1 cellular context compared by ENCODE assay signal in the genomic region with DNA sequence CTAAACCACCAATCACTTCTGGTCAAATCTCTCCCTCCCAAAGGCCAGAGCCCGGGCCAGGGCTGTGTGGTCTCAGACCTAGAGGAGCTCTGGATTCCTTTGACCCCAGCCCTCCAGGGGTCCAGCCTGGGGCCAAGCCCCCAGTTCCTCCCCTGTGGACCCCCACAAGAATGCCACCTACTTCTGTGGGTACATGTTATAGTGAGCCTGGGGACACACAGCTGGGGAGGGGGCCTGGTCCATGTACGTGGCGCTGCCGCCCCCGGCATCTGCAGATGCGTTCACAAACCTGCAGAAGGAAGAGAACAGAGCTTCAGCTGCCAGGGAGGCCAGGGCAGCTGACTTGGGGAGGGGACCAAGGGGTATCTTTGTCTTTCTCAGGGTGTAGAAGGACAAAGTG.
TF ChIP-seq lines count a peak whose summit lies in the region.

No MANE protein-coding gene starts in this region.

TF ChIP-seq in K562, 482 proteins besides CTCF, POLR2A, EP300 and RAD21:
- TF ChIP-seq DPF2 (IDR thresholded peaks at IDR 0.05) (no peak), NFATC3 (IDR thresholded peaks at IDR 0.05) (no peak), NRF1 (conservative IDR thresholded peaks at IDR 0.05 in 1 of 2, IDR thresholded peaks at IDR 0.05 in 1 of 2) (no peak), CC2D1A (IDR thresholded peaks at IDR 0.05) (no peak), NFXL1 (CRISPR knock-in tag; IDR thresholded peaks at IDR 0.05) (no peak), RBM22 (IDR thresholded peaks at IDR 0.05; ENCODE audit: low read depth, low read length, poor library complexity, severe bottlenecking) (peak; percentile 35), ZZZ3 (IDR thresholded peaks at IDR 0.05) (no peak), KDM2B (CRISPR knock-in tag; IDR thresholded peaks at IDR 0.05) (no peak), POLR2G (IDR thresholded peaks at IDR 0.05; ENCODE audit: low read depth, low read length) (0 out of 2 replicates have a peak, but pooled peaks have one; percentile 49), CXXC5 (CRISPR knock-in tag; IDR thresholded peaks at IDR 0.05) (no peak), MCM7 (IDR thresholded peaks at IDR 0.05) (no peak), PRMT5 (CRISPR knock-in tag; IDR thresholded peaks at IDR 0.05) (no peak)
- TF ChIP-seq, protein P1, sequence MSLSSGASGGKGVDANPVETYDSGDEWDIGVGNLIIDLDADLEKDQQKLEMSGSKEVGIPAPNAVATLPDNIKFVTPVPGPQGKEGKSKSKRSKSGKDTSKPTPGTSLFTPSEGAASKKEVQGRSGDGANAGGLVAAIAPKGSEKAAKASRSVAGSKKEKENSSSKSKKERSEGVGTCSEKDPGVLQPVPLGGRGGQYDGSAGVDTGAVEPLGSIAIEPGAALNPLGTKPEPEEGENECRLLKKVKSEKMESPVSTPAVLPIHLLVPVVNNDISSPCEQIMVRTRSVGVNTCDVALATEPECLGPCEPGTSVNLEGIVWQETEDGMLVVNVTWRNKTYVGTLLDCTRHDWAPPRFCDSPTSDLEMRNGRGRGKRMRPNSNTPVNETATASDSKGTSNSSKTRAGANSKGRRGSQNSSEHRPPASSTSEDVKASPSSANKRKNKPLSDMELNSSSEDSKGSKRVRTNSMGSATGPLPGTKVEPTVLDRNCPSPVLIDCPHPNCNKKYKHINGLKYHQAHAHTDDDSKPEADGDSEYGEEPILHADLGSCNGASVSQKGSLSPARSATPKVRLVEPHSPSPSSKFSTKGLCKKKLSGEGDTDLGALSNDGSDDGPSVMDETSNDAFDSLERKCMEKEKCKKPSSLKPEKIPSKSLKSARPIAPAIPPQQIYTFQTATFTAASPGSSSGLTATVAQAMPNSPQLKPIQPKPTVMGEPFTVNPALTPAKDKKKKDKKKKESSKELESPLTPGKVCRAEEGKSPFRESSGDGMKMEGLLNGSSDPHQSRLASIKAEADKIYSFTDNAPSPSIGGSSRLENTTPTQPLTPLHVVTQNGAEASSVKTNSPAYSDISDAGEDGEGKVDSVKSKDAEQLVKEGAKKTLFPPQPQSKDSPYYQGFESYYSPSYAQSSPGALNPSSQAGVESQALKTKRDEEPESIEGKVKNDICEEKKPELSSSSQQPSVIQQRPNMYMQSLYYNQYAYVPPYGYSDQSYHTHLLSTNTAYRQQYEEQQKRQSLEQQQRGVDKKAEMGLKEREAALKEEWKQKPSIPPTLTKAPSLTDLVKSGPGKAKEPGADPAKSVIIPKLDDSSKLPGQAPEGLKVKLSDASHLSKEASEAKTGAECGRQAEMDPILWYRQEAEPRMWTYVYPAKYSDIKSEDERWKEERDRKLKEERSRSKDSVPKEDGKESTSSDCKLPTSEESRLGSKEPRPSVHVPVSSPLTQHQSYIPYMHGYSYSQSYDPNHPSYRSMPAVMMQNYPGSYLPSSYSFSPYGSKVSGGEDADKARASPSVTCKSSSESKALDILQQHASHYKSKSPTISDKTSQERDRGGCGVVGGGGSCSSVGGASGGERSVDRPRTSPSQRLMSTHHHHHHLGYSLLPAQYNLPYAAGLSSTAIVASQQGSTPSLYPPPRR (CRISPR knock-in tag; IDR thresholded peaks at IDR 0.05; ENCODE audit: borderline replicate concordance), result no peak
